Comparison of ENCODE assay signal across 21 cellular contexts in the genomic region with DNA sequence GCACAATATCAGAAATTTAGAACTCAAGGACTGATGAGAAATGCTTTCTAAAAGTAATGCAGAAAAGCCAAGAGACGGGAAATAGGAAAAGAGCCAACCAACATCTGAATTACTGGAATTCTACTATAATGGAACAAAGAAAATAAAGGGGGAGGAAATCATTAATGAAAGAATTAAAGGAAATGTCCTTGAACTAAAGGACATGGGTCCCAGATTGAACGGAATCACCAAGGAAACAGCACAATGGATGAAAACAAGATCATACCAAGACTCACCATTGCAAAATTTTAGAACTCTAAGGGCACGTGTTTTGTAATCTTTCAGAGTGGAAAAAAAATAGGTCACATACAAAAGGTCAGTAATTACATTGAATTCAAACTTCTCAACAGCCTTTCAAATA. TPM values are rescaled to one million over a fixed set of nuclear protein-coding genes. Genes with fewer than 3 reads are reported as not detected.
"Had no signal": no experiment of that assay in that cellular context is flagged by ENCODE, and none has a peak within 500 bp of the region (broad histone marks: within the 10 kb centered on the region; RNA-seq: fewer than 3 reads in every experiment).

No MANE protein-coding gene starts in this region.

- H3K4me1 ChIP-seq: ascending aorta, esophagus squamous epithelium, uterus had no signal

- H3K27ac ChIP-seq: ascending aorta, esophagus squamous epithelium, ovary, tibial artery, uterus had no signal

- H3K9me3 Mint-ChIP-seq: activated T-helper 17 cell treated with anti-CD3 and anti-CD28 coated beads, Interleukin-2, amount 50 U/mL, for 72 hours; neural crest cell had no signal

- H3K27me3 Mint-ChIP-seq: activated T-helper 17 cell treated with anti-CD3 and anti-CD28 coated beads, Interleukin-2, amount 50 U/mL, for 72 hours; stimulated activated naive B cell treated with anti-CD40 and anti-IgM and Interleukin-4, amounts not matched to agents 10 μg/mL and 1 μg/mL and 100 μg/mL, for 72 hours had no signal

- H3K36me3 ChIP-seq: ascending aorta, esophagus squamous epithelium, ovary, tibial artery, uterus had no signal

- H3K4me3 ChIP-seq: ascending aorta, esophagus squamous epithelium, ovary, tibial artery, uterus had no signal

- H3K4me1 Mint-ChIP-seq: activated T-helper 17 cell treated with anti-CD3 and anti-CD28 coated beads, Interleukin-2, amount 50 U/mL, for 72 hours; mesothelial cell of epicardium; stimulated activated naive B cell treated with anti-CD40 and anti-IgM and Interleukin-4, amounts not matched to agents 10 μg/mL and 1 μg/mL and 100 μg/mL, for 72 hours had no signal

- H3K27me3 ChIP-seq: ascending aorta, esophagus squamous epithelium, ovary, tibial artery, uterus had no signal

- H3K27ac Mint-ChIP-seq: activated T-helper 17 cell treated with anti-CD3 and anti-CD28 coated beads, Interleukin-2, amount 50 U/mL, for 72 hours; mesothelial cell of epicardium; stimulated activated naive B cell treated with anti-CD40 and anti-IgM and Interleukin-4, amounts not matched to agents 10 μg/mL and 1 μg/mL and 100 μg/mL, for 72 hours had no signal

- H3K4me3 Mint-ChIP-seq: activated T-helper 17 cell treated with anti-CD3 and anti-CD28 coated beads, Interleukin-2, amount 50 U/mL, for 72 hours; mesothelial cell of epicardium; neural crest cell; stimulated activated naive B cell treated with anti-CD40 and anti-IgM and Interleukin-4, amounts not matched to agents 10 μg/mL and 1 μg/mL and 100 μg/mL, for 72 hours had no signal

- ATAC-seq: activated T-helper 17 cell treated with anti-CD3 and anti-CD28 coated beads, Interleukin-2, amount 50 U/mL, for 72 hours; stimulated activated naive B cell treated with anti-CD40 and anti-IgM and Interleukin-4, amounts not matched to agents 10 μg/mL and 1 μg/mL and 100 μg/mL, for 72 hours had no signal

- FAIRE-seq: bronchial epithelial cell, colon had no signal

- H3K36me3 Mint-ChIP-seq: mesothelial cell of epicardium had no signal

- H3K9me3 ChIP-seq: ascending aorta, esophagus squamous epithelium, ovary, tibial artery, uterus had no signal

- DNase-seq: activated CD4-positive, alpha-beta T cell treated with anti-CD3 and anti-CD28 coated beads, Interleukin-2, amount 50 U/mL, for 4 hours; activated CD4-positive, CD25-positive, alpha-beta regulatory T cell treated with anti-CD3 and anti-CD28 coated beads, Interleukin-2, amount 50 U/mL, for 72 hours; activated naive CD4-positive, alpha-beta T cell treated with Interleukin-2 at 50 U/mL for 16 hours; esophagus squamous epithelium; foreskin melanocyte; head of caudate nucleus; kidney glomerular epithelial cell; ovary; stimulated activated CD4-positive, alpha-beta T cell treated with anti-CD3 and anti-CD28 coated beads, Interleukin-15, amount 100 ng/mL, for 24 hours; stimulated activated CD4-positive, alpha-beta T cell treated with anti-CD3 and anti-CD28 coated beads, Interleukin-4, amount 100 ng/mL, for 1 hour; stimulated activated naive B cell treated with anti-CD40 and anti-IgM and Interleukin-4, amounts not matched to agents 10 μg/mL and 1 μg/mL and 100 μg/mL, for 72 hours; T-helper 1 cell; T1000; tibial artery; uterus had no signal

RNA-seq across cellular contexts. Expression of gene HPGDS, which starts 35.9 kb away (rescaled TPM):
- total RNA-seq: ascending aorta, bronchial epithelial cell, mesothelial cell of epicardium, neural crest cell had no signal
